In the genomic region with DNA sequence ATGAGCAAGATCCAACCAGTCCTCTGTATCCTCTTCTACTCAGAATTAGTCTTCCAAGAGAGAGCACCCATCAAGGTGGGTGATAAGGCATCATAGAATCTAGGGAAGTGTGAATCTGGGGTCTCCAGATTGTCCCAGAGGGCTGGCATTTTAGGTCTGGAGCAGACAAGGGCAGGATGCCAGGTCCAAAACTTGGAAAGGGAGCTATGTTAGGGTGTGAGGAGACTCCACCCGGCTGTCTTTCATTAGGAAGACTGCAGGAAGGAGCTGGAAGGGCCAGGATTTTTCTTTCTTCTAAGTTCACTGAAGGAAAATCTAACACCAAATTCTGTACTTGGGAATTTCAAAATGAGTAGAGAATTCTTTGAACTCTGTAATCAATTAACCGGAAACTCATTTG, we compare ENCODE assay signal across 13 cellular contexts.
A peak's percentile ranks its signal among the peaks of the same experiment; 100 is the strongest.
DNase-seq lines count a peak whose midpoint lies in the region; ATAC-seq and TF ChIP-seq lines count a peak whose summit lies in the region.
"Had no signal": no experiment of that assay in that cellular context is flagged by ENCODE, and none has a peak within 500 bp of the region (broad histone marks: within the 10 kb centered on the region; RNA-seq: fewer than 3 reads in every experiment).

No MANE protein-coding gene starts in this region.

- H3K36me3 ChIP-seq in A673 (ENCODE audit: insufficient read depth, low read length, poor library complexity, severe bottlenecking) (no peaks in the 10 kb centered on the region), GM23338 (ENCODE audit: insufficient read depth) (no peaks in the 10 kb centered on the region; the same call in 1 of the 2 replicates)
- H3K36me3 ChIP-seq: gastrocnemius medialis, ovary had no signal

- no TSS peak for BruUV-seq in A673 (replicated peaks; lab: Mats Ljungman, UMichigan)

- H2AFZ ChIP-seq in GM23338 = no peak overlapping the region

- POLR2A ChIA-PET in A673 (lab: Charles Lee; ENCODE audit: low non-redundant PET) = no interaction called here

- H3K9me3 Mint-ChIP-seq in chondrocyte (ENCODE audit: low read depth) (no peaks in the 10 kb centered on the region), natural killer cell (no peaks in the 10 kb centered on the region), GM23338 (peaks cover 9% of the 10 kb centered on the region)

- ATAC-seq in natural killer cell = no peak
- no peak for ATAC-seq in GM21723 (IDR thresholded peaks at IDR 0.05; ENCODE audit: unreplicated experiment)
- ATAC-seq in GM23338 = no peak
- ATAC-seq: gastrocnemius medialis had no signal

- no peak for TF ChIP-seq CTCF in A673 (conservative IDR thresholded peaks at IDR 0.05; ENCODE audit: low read depth, low read length)
- no peak for TF ChIP-seq CTCF in chondrocyte (IDR thresholded peaks at IDR 0.05)
- TF ChIP-seq CTCF in natural killer cell (IDR thresholded peaks at IDR 0.05) = no peak
- TF ChIP-seq CTCF in GM23338 (conservative IDR thresholded peaks at IDR 0.05; ENCODE audit: low read depth in 2 of 2) = no peak

- H3K9me2 ChIP-seq in GM23338 (ENCODE audit: insufficient read depth) = no peaks in the 10 kb centered on the region

- H3K36me3 Mint-ChIP-seq in chondrocyte (ENCODE audit: low read depth) (peaks cover 2% of the 10 kb centered on the region), natural killer cell (no peaks in the 10 kb centered on the region), GM23338 (ENCODE audit: low read depth) (peaks cover 14% of the 10 kb centered on the region)

- no peak overlapping the region for H3K4me2 ChIP-seq in GM23338

- H3K4me1 Mint-ChIP-seq in chondrocyte (ENCODE audit: low read depth) = peaks cover 59% of the 10 kb centered on the region
- H3K4me1 Mint-ChIP-seq in natural killer cell = peaks cover 46 to 56% of the 10 kb centered on the region in 2 donors
- H3K4me1 Mint-ChIP-seq in GM23338 = peaks cover 34% of the 10 kb centered on the region

- no peaks in the 10 kb centered on the region; the same call in 1 of the 2 replicates for H4K20me1 ChIP-seq in GM23338 (replicated peaks; ENCODE audit: insufficient read depth)

- H3K79me2 ChIP-seq in GM23338 (replicated peaks; ENCODE audit: insufficient read depth) = peaks cover 11% of the 10 kb centered on the region

- DNase-seq in A673 (ENCODE audit: low spot score) = no peak
- DNase-seq in EH (ENCODE audit: low read depth) = peak; percentile 48
- no peak for DNase-seq in chondrocyte (ENCODE audit: low spot score)
- DNase-seq in natural killer cell = no peak
- no peak for DNase-seq in DMS53 (lab: John Stamatoyannopoulos, UW)
- DNase-seq in GM23338 (ENCODE audit: low spot score) = no peak
- DNase-seq in stimulated activated naive CD4-positive, alpha-beta T cell treated with Interleukin-2 at 50 U/mL for 16 hours (lab: John Stamatoyannopoulos, UW) = no peak
- DNase-seq: C1 segment of cervical spinal cord, gastrocnemius medialis, NCI-H526, RPMI8226 had no signal

- no peaks in the 10 kb centered on the region for H3K9me3 ChIP-seq in A673 (ENCODE audit: low read depth, low read length, poor library complexity, severe bottlenecking)
- H3K9me3 ChIP-seq: gastrocnemius medialis, ovary had no signal

- intact Hi-C loops in A673 (cut with micrococcal nuclease; ENCODE audit: unreplicated experiment) = loop anchor here (5.0 kb wide), 1 partner anchor 213 kb away; no protein-coding TSS in a partner anchor
- intact Hi-C loops in natural killer cell (cut with micrococcal nuclease) = no loop called here

- H3K4me3 ChIP-seq in A673 (ENCODE audit: low read depth, low read length, poor library complexity, severe bottlenecking) = no peak overlapping the region
- no peak overlapping the region for H3K4me3 ChIP-seq in GM23338
- H3K4me3 ChIP-seq: gastrocnemius medialis, ovary had no signal

- H3F3A ChIP-seq in GM23338 (replicated peaks; ENCODE audit: low read depth) = peaks cover 17% of the 10 kb centered on the region

- CTCF ChIA-PET in A673 (lab: Charles Lee) = no interaction called here

- H3K27ac ChIP-seq in A673 (ENCODE audit: low read depth, low read length, poor library complexity, severe bottlenecking) (peak overlapping the region; percentile 59), GM23338 (ENCODE audit: low read depth) (no peak overlapping the region)
- H3K27ac ChIP-seq: gastrocnemius medialis, ovary had no signal

- H3K27me3 Mint-ChIP-seq in chondrocyte (ENCODE audit: low read depth) (no peaks in the 10 kb centered on the region), natural killer cell (ENCODE audit: low read depth in 2 of 2) (no peaks in the 10 kb centered on the region), GM23338 (ENCODE audit: insufficient read depth, low read depth, poor library complexity) (peaks cover 12% of the 10 kb centered on the region)

- no peak overlapping the region for H3K4me3 Mint-ChIP-seq in chondrocyte (ENCODE audit: unreplicated experiment)
- peak overlapping the region; percentile 29 for H3K4me3 Mint-ChIP-seq in natural killer cell
- H3K4me3 Mint-ChIP-seq in GM23338 = no peak overlapping the region

- H3K4me1 ChIP-seq in A673 (ENCODE audit: insufficient read depth, low read length, poor library complexity, severe bottlenecking) (peaks cover 58% of the 10 kb centered on the region), GM23338 (ENCODE audit: insufficient read depth) (peaks cover 19% of the 10 kb centered on the region)

- H3K27ac Mint-ChIP-seq in chondrocyte (ENCODE audit: unreplicated experiment) (peak overlapping the region; percentile 95), natural killer cell (peak overlapping the region in 1 of 2 donors; percentile 68), GM23338 (no peak overlapping the region)

- no peaks in the 10 kb centered on the region for H3K27me3 ChIP-seq in A673 (replicated peaks; ENCODE audit: insufficient read depth, low read depth, low read length, poor library complexity)
- no peaks in the 10 kb centered on the region for H3K27me3 ChIP-seq in GM23338 (ENCODE audit: insufficient read depth)
- H3K27me3 ChIP-seq: gastrocnemius medialis, ovary had no signal

TF ChIP-seq in GM23338, 12 proteins besides CTCF, POLR2A, EP300 and RAD21 (continues in another document):
- TF ChIP-seq EZH2 (IDR thresholded peaks at IDR 0.05; ENCODE audit: low read depth, unreplicated experiment) (no peak), POLR2AphosphoS5 (IDR thresholded peaks at IDR 0.05; ENCODE audit: low read depth) (no peak), JUNB (IDR thresholded peaks at IDR 0.05; ENCODE audit: unreplicated experiment) (no peak), CREB1 (CRISPR knock-in tag; IDR thresholded peaks at IDR 0.05; ENCODE audit: low read depth) (no peak), ZNF331 (CRISPR knock-in tag; IDR thresholded peaks at IDR 0.05; ENCODE audit: low read depth) (no peak)
- TF ChIP-seq, protein P1, sequence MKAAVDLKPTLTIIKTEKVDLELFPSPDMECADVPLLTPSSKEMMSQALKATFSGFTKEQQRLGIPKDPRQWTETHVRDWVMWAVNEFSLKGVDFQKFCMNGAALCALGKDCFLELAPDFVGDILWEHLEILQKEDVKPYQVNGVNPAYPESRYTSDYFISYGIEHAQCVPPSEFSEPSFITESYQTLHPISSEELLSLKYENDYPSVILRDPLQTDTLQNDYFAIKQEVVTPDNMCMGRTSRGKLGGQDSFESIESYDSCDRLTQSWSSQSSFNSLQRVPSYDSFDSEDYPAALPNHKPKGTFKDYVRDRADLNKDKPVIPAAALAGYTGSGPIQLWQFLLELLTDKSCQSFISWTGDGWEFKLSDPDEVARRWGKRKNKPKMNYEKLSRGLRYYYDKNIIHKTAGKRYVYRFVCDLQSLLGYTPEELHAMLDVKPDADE (IDR thresholded peaks at IDR 0.05) = no peak
